Comparison of ENCODE assay signal across 8 cellular contexts in the genomic region with DNA sequence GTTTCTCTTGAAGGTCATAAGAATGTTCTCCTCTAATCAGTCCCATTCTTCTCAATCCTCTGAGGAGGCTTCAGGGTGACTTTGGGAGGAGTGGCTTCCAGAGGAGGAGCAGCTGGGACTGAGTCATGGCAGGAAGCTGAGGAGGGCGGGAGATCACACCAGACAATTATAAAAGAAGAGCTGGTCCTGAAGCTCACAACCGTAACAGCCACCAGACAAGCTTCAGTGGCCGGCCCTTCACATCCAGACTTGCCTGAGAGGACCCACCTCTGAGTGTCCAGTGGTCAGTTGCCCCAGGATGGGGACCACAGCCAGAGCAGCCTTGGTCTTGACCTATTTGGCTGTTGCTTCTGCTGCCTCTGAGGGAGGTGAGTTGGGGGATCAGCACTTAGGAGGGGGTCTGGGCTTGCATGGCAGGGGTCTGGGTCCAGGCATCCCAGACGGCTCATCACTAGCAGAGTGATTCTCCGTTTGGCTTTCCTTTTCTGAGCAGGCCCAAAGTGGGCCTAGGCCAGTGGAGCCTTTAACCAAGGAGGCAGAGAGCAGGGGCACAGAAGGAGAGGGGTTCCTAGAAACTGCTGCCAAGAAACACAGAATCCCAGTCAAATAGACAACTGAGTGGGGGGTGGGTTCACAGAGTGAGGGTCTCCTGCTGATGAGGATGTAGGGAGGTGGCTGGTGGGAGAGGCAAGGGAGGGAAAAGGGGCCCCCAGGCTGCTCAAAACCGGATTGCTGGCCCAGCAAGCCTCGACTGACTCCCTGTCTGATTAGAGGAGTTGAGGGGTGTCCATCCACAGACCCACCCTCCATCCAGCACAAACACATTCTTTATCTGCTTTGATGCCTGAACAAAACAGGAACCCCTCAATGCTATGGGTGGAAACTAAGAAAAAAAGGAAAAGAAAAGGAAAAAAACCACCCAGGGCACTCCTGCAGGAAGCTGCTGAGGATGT. TPM values are rescaled to one million over a fixed set of nuclear protein-coding genes. Genes with fewer than 3 reads are reported as not detected.
A peak's percentile ranks its signal among the peaks of the same experiment; 100 is the strongest.
DNase-seq lines count a peak whose midpoint lies in the region; ATAC-seq and TF ChIP-seq lines count a peak whose summit lies in the region.

A gene (plus strand): TSS at position 198 of the 953 bp plus-strand sequence. CDS start 101 bp downstream, at position 299.

- H3K9me3 ChIP-seq in AG04450 (ENCODE audit: control insufficient read depth, insufficient read depth, low read length) (no peaks in the 10 kb centered on the region), IMR-90 (ENCODE audit: control insufficient read depth, insufficient read depth, low read length) (no peaks in the 10 kb centered on the region), body of pancreas (no peaks in the 10 kb centered on the region), tibial nerve (no peaks in the 10 kb centered on the region)

- peak within 1 kb of the TSS; percentile 100 for H2AK9ac ChIP-seq in IMR-90 (replicated peaks; ENCODE audit: low read depth, low read length, poor library complexity)

- 15% methylated on average over 2 of the region's 7 CpGs; no CpG with 5 or more reads in 1 of the 2 experiments for WGBS in IMR-90 (ENCODE audit: extremely low coverage in 2 of 2, insufficient read length in 1 of 2), 2 experiments
- WGBS in body of pancreas, 2 donors, result 58 to 70% methylated on average over 4 to 7 of the region's 7 CpGs
- 38 to 42% methylated on average over 7 of the region's 7 CpGs for WGBS in tibial nerve, 2 donors

- H2BK15ac ChIP-seq in IMR-90 (ENCODE audit: low read depth, low read length), result peak within 1 kb of the TSS; percentile 98; the same call in 1 of the 3 replicates

- H3K79me1 ChIP-seq in IMR-90 (ENCODE audit: low read depth in 1 of 2, low read length in 2 of 2), result peaks cover 26 to 55% of the 10 kb centered on the region in 2 experiments

- TF ChIP-seq POLR2A in IMR-90 (IDR thresholded peaks at IDR 0.05; ENCODE audit: low read depth, low read length) (peak; percentile 68; the same call in 1 of the 2 replicates), body of pancreas (IDR thresholded peaks at IDR 0.05) (no peak), tibial nerve (IDR thresholded peaks at IDR 0.05) (peak in 1 of 2 donors; percentile 38)

- in situ Hi-C loops in IMR-90 (cut with MboI; ENCODE audit: low sequenced_read_pairs), result no loop called here

- ATAC-seq in IMR-90 (ENCODE audit: low read depth) (peak; percentile 97), body of pancreas (peak; percentile 32), left colon (peak; percentile 91), GM21390 (IDR thresholded peaks at IDR 0.05; ENCODE audit: unreplicated experiment) (no peak)

- peak within 1 kb of the TSS; percentile 89 for H2AFZ ChIP-seq in IMR-90 (replicated peaks; ENCODE audit: low read length, poor library complexity)

- H3K4ac ChIP-seq in IMR-90 (ENCODE audit: low read depth, low read length), result peak within 1 kb of the TSS; percentile 98

- peak within 1 kb of the TSS; percentile 95 for H2BK5ac ChIP-seq in IMR-90 (ENCODE audit: low read depth, low read length, poor library complexity, severe bottlenecking)

- intact Hi-C loops in IMR-90 (cut with micrococcal nuclease), result no loop called here
- intact Hi-C loops in body of pancreas (cut with DNase I), result no loop called here
- intact Hi-C loops in left colon (cut with DNase I, micrococcal nuclease), result no loop called here

- peak within 1 kb of the TSS; percentile 83 for H4K5ac ChIP-seq in IMR-90 (ENCODE audit: low read depth, low read length)

- CTCF ChIA-PET in AG04450 (lab: Charles Lee), result interaction anchor here (1.5 kb wide), 1 partner anchor 22 kb away, joined by 4 read pairs; no protein-coding TSS in a partner anchor
- CTCF ChIA-PET in IMR-90 (lab: Yijun Ruan, JAX), result interaction anchor here (0.5 to 1.3 kb wide), 3 partner anchors 25 to 209 kb away, joined by 3 to 5 read pairs (median 5); no protein-coding TSS in a partner anchor

- H3K56ac ChIP-seq in IMR-90 (ENCODE audit: extremely low read depth, insufficient read depth, low read length), result peak within 1 kb of the TSS; percentile 94

- H2BK20ac ChIP-seq in IMR-90 (ENCODE audit: low read depth, low read length), result peak within 1 kb of the TSS; percentile 86

- H3K4me1 ChIP-seq in IMR-90 (ENCODE audit: control insufficient read depth, insufficient read depth, low read length), result peaks cover 20% of the 10 kb centered on the region
- H3K4me1 ChIP-seq in body of pancreas, result peaks cover 6% of the 10 kb centered on the region
- peaks cover 0 to 23% (median 2%) of the 10 kb centered on the region in 4 donors for H3K4me1 ChIP-seq in tibial nerve

- peak within 1 kb of the TSS; percentile 85 for H3K9ac ChIP-seq in IMR-90 (ENCODE audit: low read depth, low read length)

- H3K27ac ChIP-seq in AG04450 (ENCODE audit: low read depth, low read length) (peak within 1 kb of the TSS; percentile 73), IMR-90 (ENCODE audit: insufficient read depth, low read length) (peak within 1 kb of the TSS; percentile 94), body of pancreas (peak within 1 kb of the TSS in 1 of 4 donors; percentile 34), tibial nerve (peak within 1 kb of the TSS in 2 of 4 donors; percentile 62 to 73)

- TF ChIP-seq RAD21 in IMR-90 (IDR thresholded peaks at IDR 0.05; ENCODE audit: low read length), result peak; percentile 11; the same call in 1 of the 2 replicates

- TF ChIP-seq EP300 in tibial nerve (IDR thresholded peaks at IDR 0.05), result no peak

- H4K8ac ChIP-seq in IMR-90 (ENCODE audit: low read depth in 2 of 2, low read length in 2 of 2), result peak within 1 kb of the TSS; percentile 79 to 92

- no TSS peak for BruUV-seq in IMR-90 (replicated peaks; lab: Mats Ljungman, UMichigan)

- peak within 1 kb of the TSS; percentile 95 for H3K23ac ChIP-seq in IMR-90 (ENCODE audit: low read depth, low read length)

- H3K9me1 ChIP-seq in IMR-90 (ENCODE audit: insufficient read depth, low read length), result peaks cover 28% of the 10 kb centered on the region

- H4K20me1 ChIP-seq in IMR-90 (ENCODE audit: insufficient read depth, low read length), result no peaks in the 10 kb centered on the region

- peak within 1 kb of the TSS; percentile 99 for H4K91ac ChIP-seq in IMR-90 (ENCODE audit: insufficient read depth, low read depth, low read length)

- peak within 1 kb of the TSS; percentile 94 for H3K14ac ChIP-seq in IMR-90 (replicated peaks; ENCODE audit: low read depth, low read length)

- peak; percentile 46 for DNase-seq in AG04450 (ENCODE audit: low read depth, low spot score)
- peak; percentile 84 for DNase-seq in IMR-90
- peak in 1 of 4 donors; percentile 45 for DNase-seq in body of pancreas
- DNase-seq in left colon, result peak in 1 of 2 donors; percentile 48
- DNase-seq in tibial nerve (ENCODE audit: low spot score in 2 of 2), result peak; percentile 27 to 63
- DNase-seq in OCI-M2 (lab: John Stamatoyannopoulos, UW; ENCODE audit: unreplicated experiment), result no peak
- no peak for DNase-seq in NCI-H187 treated with DMSO at 0.1 percent for 48 hours (lab: John Stamatoyannopoulos, UW)

- H2AK5ac ChIP-seq in IMR-90 (ENCODE audit: low read depth, low read length), result peak within 1 kb of the TSS; percentile 99

- TF ChIP-seq CTCF in AG04450 (IDR thresholded peaks at IDR 0.05; ENCODE audit: low read depth, low read length), result no peak
- no peak for TF ChIP-seq CTCF in IMR-90 (conservative IDR thresholded peaks at IDR 0.05; ENCODE audit: low read depth, low read length)
- no peak for TF ChIP-seq CTCF in body of pancreas (IDR thresholded peaks at IDR 0.05)
- TF ChIP-seq CTCF in tibial nerve (IDR thresholded peaks at IDR 0.05), result no peak

- POLR2A ChIA-PET in AG04450 (lab: Yijun Ruan, JAX) (interaction anchor here (0.5 to 1.6 kb wide), 7 partner anchors 8 to 647 kb away, joined by 3 to 9 read pairs (median 4); a partner anchor contains a TSS), IMR-90 (lab: Charles Lee; ENCODE audit: unreplicated experiment) (interaction anchor here (0.6 kb wide), 1 partner anchor 42 kb away, joined by 3 read pairs; no protein-coding TSS in a partner anchor)

- H3K27me3 ChIP-seq in AG04450 (ENCODE audit: control insufficient read depth, insufficient read depth, low read length) (no peaks in the 10 kb centered on the region), IMR-90 (ENCODE audit: control insufficient read depth, insufficient read depth, low read length) (no peaks in the 10 kb centered on the region), body of pancreas (no peaks in the 10 kb centered on the region), tibial nerve (no peaks in the 10 kb centered on the region)

- H2BK120ac ChIP-seq in IMR-90 (ENCODE audit: low read depth, low read length), result peak within 1 kb of the TSS; percentile 82

- peak within 1 kb of the TSS; percentile 70 for H3K4me3 ChIP-seq in AG04450 (ENCODE audit: low read depth, low read length)
- H3K4me3 ChIP-seq in IMR-90 (ENCODE audit: insufficient read depth, low read depth, low read length), result peak within 1 kb of the TSS; percentile 48
- H3K4me3 ChIP-seq in body of pancreas, result no peak within 1 kb of the TSS
- peak within 1 kb of the TSS in 1 of 4 donors; percentile 35 for H3K4me3 ChIP-seq in tibial nerve

- peak within 1 kb of the TSS; percentile 85 for H3K18ac ChIP-seq in IMR-90 (ENCODE audit: low read depth, low read length)

- H3K36me3 ChIP-seq in IMR-90 (ENCODE audit: control insufficient read depth, insufficient read depth, low read length), result peaks cover 46% of the 10 kb centered on the region
- H3K36me3 ChIP-seq in body of pancreas (replicated peaks in 1 of 2; ENCODE audit: insufficient read depth in 1 of 2, low read depth in 2 of 2), result peaks cover 0 to 8% of the 10 kb centered on the region in 2 donors
- H3K36me3 ChIP-seq in tibial nerve, result peaks cover 0 to 88% (median 0%) of the 10 kb centered on the region in 3 donors

- dilution Hi-C loops in IMR-90 (cut with HindIII; ENCODE audit: low sequenced_read_pairs, unreplicated experiment), result no loop called here

- peak within 1 kb of the TSS; percentile 93 for H3K4me2 ChIP-seq in IMR-90 (ENCODE audit: low read depth, low read length)

TF ChIP-seq in IMR-90, 13 proteins besides CTCF, POLR2A, EP300 and RAD21:
- TF ChIP-seq, protein P1, sequence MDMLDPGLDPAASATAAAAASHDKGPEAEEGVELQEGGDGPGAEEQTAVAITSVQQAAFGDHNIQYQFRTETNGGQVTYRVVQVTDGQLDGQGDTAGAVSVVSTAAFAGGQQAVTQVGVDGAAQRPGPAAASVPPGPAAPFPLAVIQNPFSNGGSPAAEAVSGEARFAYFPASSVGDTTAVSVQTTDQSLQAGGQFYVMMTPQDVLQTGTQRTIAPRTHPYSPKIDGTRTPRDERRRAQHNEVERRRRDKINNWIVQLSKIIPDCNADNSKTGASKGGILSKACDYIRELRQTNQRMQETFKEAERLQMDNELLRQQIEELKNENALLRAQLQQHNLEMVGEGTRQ (IDR thresholded peaks at IDR 0.05; ENCODE audit: low read depth, low read length), result no peak
- peak; percentile 47 for TF ChIP-seq FOS (IDR thresholded peaks at IDR 0.05; ENCODE audit: low read depth, low read length)

RNA-seq across cellular contexts. Expression of the gene that starts here (rescaled TPM):
- polyA plus RNA-seq in AG04450 (2011; rRNA removed) (122 and 163 TPM in 2 replicates), IMR-90 (2012; rRNA removed) (230 and 264 TPM in 2 replicates)
- polyA minus RNA-seq in AG04450 (2011; rRNA and poly(A)+ RNA removed), result 55.8 and 69.9 TPM in 2 replicates
- total RNA-seq in IMR-90 (2012; rRNA removed) (17.2 and 20.1 TPM in 2 replicates), body of pancreas (1 to 10 TPM; 1.3 to 2.1 TPM), left colon (1 to 10 TPM; 6.3 to 9.1 TPM), tibial nerve (10 to 100 TPM; 10.1 to 32.2 (median 15.0) TPM)
- 156 and 270 TPM in 2 replicates for polyA plus RNA-seq in IMR-90 (2012; cell fraction: cytosol; rRNA removed)
- polyA plus RNA-seq in IMR-90 (2012; cell fraction: nucleus; rRNA removed; ENCODE audit: low replicate concordance), result 174 and 251 TPM in 2 replicates

Comparison
In these comparisons a context has a peak if more than half of its experiments do, and no peak if none do; other contexts are left out.
1. DNase-seq: peak in AG04450 (single experiment), IMR-90 (single experiment) and tibial nerve (2 of 2); none in OCI-M2 (single experiment) and NCI-H187 treated with DMSO at 0.1 percent for 48 hours (single experiment).
2. H3K4me3 ChIP-seq: peak in AG04450 (single experiment) and IMR-90 (single experiment); none in body of pancreas (0 of 2).